ENCODE assay signal across 13 cellular contexts in the genomic region with DNA sequence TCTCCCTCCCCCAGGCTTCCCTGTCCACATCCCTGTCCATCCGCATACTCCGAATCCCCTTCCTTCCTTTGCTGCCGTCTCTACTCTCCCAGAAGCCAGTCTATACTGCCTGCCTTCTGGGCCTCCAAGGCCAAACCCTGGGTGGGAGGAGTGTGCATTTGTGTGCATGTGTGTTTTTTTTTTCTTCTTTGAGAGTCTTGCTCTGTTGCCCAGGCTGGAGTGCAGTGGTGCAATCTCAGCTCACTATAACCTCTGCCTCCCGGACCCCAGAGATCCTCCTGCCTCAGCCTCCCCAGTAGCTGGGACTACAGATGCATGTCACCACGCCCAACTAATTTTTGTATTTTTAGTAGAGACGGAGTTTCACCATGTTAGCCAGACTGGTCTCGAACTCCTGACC. TPM values are rescaled to one million over a fixed set of nuclear protein-coding genes. Genes with fewer than 3 reads are reported as not detected.
DNase-seq lines count a peak whose midpoint lies in the region; ATAC-seq and TF ChIP-seq lines count a peak whose summit lies in the region.
"Not testable (repeated sequence)": the region's sequence is repeated elsewhere in the genome, so short reads cannot be mapped to it uniquely, and the experiment has no call there.
"Had no signal": no experiment of that assay in that cellular context is flagged by ENCODE, and none has a peak within 500 bp of the region (broad histone marks: within the 10 kb centered on the region; RNA-seq: fewer than 3 reads in every experiment).

No MANE protein-coding gene starts in this region.

- not testable (repeated sequence) for TF ChIP-seq CTCF in stomach (IDR thresholded peaks at IDR 0.05)

- peak overlapping the region in 2 of 4 donors; percentile 14 to 72 for H3K4me3 Mint-ChIP-seq in CD4-positive, CD25-positive, alpha-beta regulatory T cell
- peak overlapping the region; percentile 9 for H3K4me3 Mint-ChIP-seq in activated CD4-positive, alpha-beta T cell treated with anti-CD3 and anti-CD28 coated beads for 36 hours
- peak overlapping the region; percentile 16 for H3K4me3 Mint-ChIP-seq in activated T-cell treated with anti-CD3 and anti-CD28 coated beads, Interleukin-2, amount 50 U/mL, for 24 hours
- peak overlapping the region; percentile 4 for H3K4me3 Mint-ChIP-seq in activated naive CD4-positive, alpha-beta T cell treated with anti-CD3 and anti-CD28 coated beads, Interleukin-2, amount 50 U/mL, for 24 hours
- H3K4me3 Mint-ChIP-seq in effector memory CD8-positive, alpha-beta T cell = peak overlapping the region in 1 of 2 donors; percentile 22
- H3K4me3 Mint-ChIP-seq in natural killer cell treated with Interleukin-12 subunit alpha and Interleukin-12 subunit beta and Interleukin-15 and Interleukin-18, amount 100 ng/mL, for 72 hours = peak overlapping the region; percentile 7

- H3K4me1 ChIP-seq in CD4-positive, CD25-positive, alpha-beta regulatory T cell (ENCODE audit: control insufficient read depth, insufficient read depth, low read length, poor library complexity, severe bottlenecking) = peaks cover 50% of the 10 kb centered on the region
- H3K4me1 ChIP-seq in stomach = peaks cover 8 to 31% (median 14%) of the 10 kb centered on the region in 4 donors

- H3K27ac ChIP-seq in CD4-positive, CD25-positive, alpha-beta regulatory T cell (ENCODE audit: insufficient read depth, low read length, poor library complexity, severe bottlenecking) = peak overlapping the region; percentile 5
- H3K27ac ChIP-seq in KOPT-K1 (ENCODE audit: low read depth, low read length, poor library complexity, severe bottlenecking) (peak overlapping the region; percentile 27), stomach (peak overlapping the region in 3 of 5 donors; percentile 14 to 34 (median 26))

- not testable (repeated sequence) for H3K36me3 Mint-ChIP-seq in CD4-positive, CD25-positive, alpha-beta regulatory T cell; activated naive CD4-positive, alpha-beta T cell treated with anti-CD3 and anti-CD28 coated beads, Interleukin-2, amount 50 U/mL, for 24 hours; natural killer cell treated with Interleukin-12 subunit alpha and Interleukin-12 subunit beta and Interleukin-15 and Interleukin-18, amount 100 ng/mL, for 72 hours
- peaks cover 27% of the 10 kb centered on the region for H3K36me3 Mint-ChIP-seq in activated CD4-positive, alpha-beta T cell treated with anti-CD3 and anti-CD28 coated beads for 36 hours (ENCODE audit: low read depth)
- peaks cover 33% of the 10 kb centered on the region for H3K36me3 Mint-ChIP-seq in activated T-cell treated with anti-CD3 and anti-CD28 coated beads, Interleukin-2, amount 50 U/mL, for 24 hours (ENCODE audit: low read depth)
- peaks cover 21% of the 10 kb centered on the region for H3K36me3 Mint-ChIP-seq in effector memory CD8-positive, alpha-beta T cell (ENCODE audit: insufficient read depth)

- ATAC-seq in CD4-positive, CD25-positive, alpha-beta regulatory T cell (ENCODE audit: low read depth in 2 of 2); activated CD4-positive, alpha-beta T cell treated with anti-CD3 and anti-CD28 coated beads for 36 hours; effector memory CD8-positive, alpha-beta T cell (replicated peaks); natural killer cell treated with Interleukin-12 subunit alpha and Interleukin-12 subunit beta and Interleukin-15 and Interleukin-18, amount 100 ng/mL, for 72 hours: not testable (repeated sequence)

- H3K27me3 Mint-ChIP-seq in CD4-positive, CD25-positive, alpha-beta regulatory T cell; activated CD4-positive, alpha-beta T cell treated with anti-CD3 and anti-CD28 coated beads for 36 hours; activated T-cell treated with anti-CD3 and anti-CD28 coated beads, Interleukin-2, amount 50 U/mL, for 24 hours; activated naive CD4-positive, alpha-beta T cell treated with anti-CD3 and anti-CD28 coated beads, Interleukin-2, amount 50 U/mL, for 24 hours; effector memory CD8-positive, alpha-beta T cell; natural killer cell treated with Interleukin-12 subunit alpha and Interleukin-12 subunit beta and Interleukin-15 and Interleukin-18, amount 100 ng/mL, for 72 hours: not testable (repeated sequence)

- POLR2A ChIA-PET in activated CD4-positive, alpha-beta T cell treated with anti-CD3 and anti-CD28 coated beads for 36 hours (lab: Charles Lee) = not testable (repeated sequence)

- intact Hi-C loops in activated CD4-positive, alpha-beta T cell treated with anti-CD3 and anti-CD28 coated beads for 36 hours (cut with DNase I, micrococcal nuclease); stomach (cut with DNase I; ENCODE audit: low total_unique reads): not testable (repeated sequence)

- not testable (repeated sequence) for H3K9me3 Mint-ChIP-seq in CD4-positive, CD25-positive, alpha-beta regulatory T cell; activated CD4-positive, alpha-beta T cell treated with anti-CD3 and anti-CD28 coated beads for 36 hours (ENCODE audit: low read depth); activated T-cell treated with anti-CD3 and anti-CD28 coated beads, Interleukin-2, amount 50 U/mL, for 24 hours; activated naive CD4-positive, alpha-beta T cell treated with anti-CD3 and anti-CD28 coated beads, Interleukin-2, amount 50 U/mL, for 24 hours; effector memory CD8-positive, alpha-beta T cell; natural killer cell treated with Interleukin-12 subunit alpha and Interleukin-12 subunit beta and Interleukin-15 and Interleukin-18, amount 100 ng/mL, for 72 hours

- H3K9me3 ChIP-seq in CD4-positive, CD25-positive, alpha-beta regulatory T cell (ENCODE audit: control insufficient read depth in 2 of 2, low read length in 2 of 2); KOPT-K1 (ENCODE audit: insufficient read depth, low read length, poor library complexity, severe bottlenecking); stomach: not testable (repeated sequence)

- WGBS in stomach, 5 donors = 86 to 98% (median 96%) methylated on average over 7 of the region's 7 CpGs

- H3K4me3 ChIP-seq in CD4-positive, CD25-positive, alpha-beta regulatory T cell (ENCODE audit: low read depth, low read length); stomach: not testable (repeated sequence)

- H3K4me1 Mint-ChIP-seq in CD4-positive, CD25-positive, alpha-beta regulatory T cell = peaks cover 0 to 74% (median 38%) of the 10 kb centered on the region in 4 donors
- peaks cover 78% of the 10 kb centered on the region for H3K4me1 Mint-ChIP-seq in activated CD4-positive, alpha-beta T cell treated with anti-CD3 and anti-CD28 coated beads for 36 hours
- H3K4me1 Mint-ChIP-seq in activated T-cell treated with anti-CD3 and anti-CD28 coated beads, Interleukin-2, amount 50 U/mL, for 24 hours (ENCODE audit: low read depth) = peaks cover 81% of the 10 kb centered on the region
- peaks cover 89% of the 10 kb centered on the region for H3K4me1 Mint-ChIP-seq in activated naive CD4-positive, alpha-beta T cell treated with anti-CD3 and anti-CD28 coated beads, Interleukin-2, amount 50 U/mL, for 24 hours
- H3K4me1 Mint-ChIP-seq in effector memory CD8-positive, alpha-beta T cell (ENCODE audit: low read depth in 2 of 2) = peaks cover 27 to 40% of the 10 kb centered on the region in 2 donors
- H3K4me1 Mint-ChIP-seq in natural killer cell treated with Interleukin-12 subunit alpha and Interleukin-12 subunit beta and Interleukin-15 and Interleukin-18, amount 100 ng/mL, for 72 hours (ENCODE audit: low read depth in 2 of 2) = peaks cover 25 to 34% of the 10 kb centered on the region in 2 donors

- H3K36me3 ChIP-seq in CD4-positive, CD25-positive, alpha-beta regulatory T cell (ENCODE audit: control insufficient read depth, insufficient read depth, low read length) = peaks cover 10% of the 10 kb centered on the region
- peaks cover 27% of the 10 kb centered on the region for H3K36me3 ChIP-seq in KOPT-K1 (ENCODE audit: insufficient read depth, low read length)
- H3K36me3 ChIP-seq in stomach = not testable (repeated sequence)

- H3K27me3 ChIP-seq in CD4-positive, CD25-positive, alpha-beta regulatory T cell (ENCODE audit: control insufficient read depth, insufficient read depth, low read length); stomach: not testable (repeated sequence)

- CTCF ChIA-PET in activated CD4-positive, alpha-beta T cell treated with anti-CD3 and anti-CD28 coated beads for 36 hours (lab: Charles Lee) = interaction anchor here (0.9 to 1.8 kb wide), 3 partner anchors 18 to 131 kb away, joined by 3 to 5 read pairs (median 4); no protein-coding TSS in a partner anchor

- not testable (repeated sequence) for TF ChIP-seq POLR2A in stomach (IDR thresholded peaks at IDR 0.05)

- not testable (repeated sequence) for DNase-seq in CD4-positive, CD25-positive, alpha-beta regulatory T cell; activated CD4-positive, alpha-beta T cell treated with anti-CD3 and anti-CD28 coated beads for 36 hours; activated T-cell treated with anti-CD3 and anti-CD28 coated beads, Interleukin-2, amount 50 U/mL, for 24 hours; effector memory CD8-positive, alpha-beta T cell; natural killer cell treated with Interleukin-12 subunit alpha and Interleukin-12 subunit beta and Interleukin-15 and Interleukin-18, amount 100 ng/mL, for 72 hours (ENCODE audit: low spot score); stomach

- H3K27ac Mint-ChIP-seq in CD4-positive, CD25-positive, alpha-beta regulatory T cell = peak overlapping the region; percentile 3 to 91 (median 83)
- peak overlapping the region; percentile 87 for H3K27ac Mint-ChIP-seq in activated CD4-positive, alpha-beta T cell treated with anti-CD3 and anti-CD28 coated beads for 36 hours
- H3K27ac Mint-ChIP-seq in activated T-cell treated with anti-CD3 and anti-CD28 coated beads, Interleukin-2, amount 50 U/mL, for 24 hours = peak overlapping the region; percentile 83
- peak overlapping the region; percentile 74 for H3K27ac Mint-ChIP-seq in activated naive CD4-positive, alpha-beta T cell treated with anti-CD3 and anti-CD28 coated beads, Interleukin-2, amount 50 U/mL, for 24 hours
- peak overlapping the region; percentile 49 to 65 for H3K27ac Mint-ChIP-seq in effector memory CD8-positive, alpha-beta T cell
- peak overlapping the region in 1 of 2 donors; percentile 81 for H3K27ac Mint-ChIP-seq in natural killer cell treated with Interleukin-12 subunit alpha and Interleukin-12 subunit beta and Interleukin-15 and Interleukin-18, amount 100 ng/mL, for 72 hours

- TF ChIP-seq EP300 in stomach (IDR thresholded peaks at IDR 0.05) = not testable (repeated sequence)

RNA-seq across cellular contexts. Expression of gene SPATA32, which starts 8.7 kb away (rescaled TPM):
- total RNA-seq in CD4-positive, CD25-positive, alpha-beta regulatory T cell = 0.20 TPM
- polyA plus RNA-seq in CD4-positive, CD25-positive, alpha-beta regulatory T cell = under 1 TPM in 2 of 4 donors, not detected in 2; 0.36 to 0.60 TPM
- under 1 TPM; 0.21 to 0.25 TPM for total RNA-seq in activated CD4-positive, alpha-beta T cell treated with anti-CD3 and anti-CD28 coated beads for 36 hours
- total RNA-seq in natural killer cell treated with Interleukin-12 subunit alpha and Interleukin-12 subunit beta and Interleukin-15 and Interleukin-18, amount 100 ng/mL, for 72 hours = under 1 TPM; 0.62 to 0.81 TPM
- not detected for total RNA-seq in stomach
- not detected for polyA plus RNA-seq in stomach
- total RNA-seq: A172, PC-3, Right ventricle myocardium inferior, RPMI7951 had no signal
- polyA plus RNA-seq: AG04450 had no signal

RNA-seq across cellular contexts. Expression of gene FMNL1, which starts 31.6 kb away (rescaled TPM):
- total RNA-seq in CD4-positive, CD25-positive, alpha-beta regulatory T cell = 575 TPM
- polyA plus RNA-seq in CD4-positive, CD25-positive, alpha-beta regulatory T cell = 10 to 100 TPM; 22.8 to 28.5 (median 24.7) TPM
- 100 to 1,000 TPM; 268 to 295 TPM for total RNA-seq in activated CD4-positive, alpha-beta T cell treated with anti-CD3 and anti-CD28 coated beads for 36 hours
- 100 to 1,000 TPM; 280 to 380 TPM for total RNA-seq in natural killer cell treated with Interleukin-12 subunit alpha and Interleukin-12 subunit beta and Interleukin-15 and Interleukin-18, amount 100 ng/mL, for 72 hours
- total RNA-seq in stomach = 10 to 100 TPM in 3 of 5 donors, 1 to 10 TPM in 2; 8.1 to 34.5 (median 16.5) TPM
- 10 to 100 TPM in 1 of 3 donors, 1 to 10 TPM in 2; 4.5 to 10.1 (median 8.2) TPM for polyA plus RNA-seq in stomach

Comparison
In these comparisons a context has a peak if more than half of its experiments do, and no peak if none do; other contexts are left out.
1. RNA of gene FMNL1, which starts 31.6 kb away (total RNA-seq): 575 TPM in CD4-positive, CD25-positive, alpha-beta regulatory T cell (single experiment), 280 to 380 TPM in natural killer cell treated with Interleukin-12 subunit alpha and Interleukin-12 subunit beta and Interleukin-15 and Interleukin-18, amount 100 ng/mL, for 72 hours and 268 to 295 TPM in activated CD4-positive, alpha-beta T cell treated with anti-CD3 and anti-CD28 coated beads for 36 hours; 8.1 to 34.5 TPM in stomach; every median in the first group is over 4 times any median in the second.
2. Peak in every context shown above with its lines, with median percentiles within 50 percentile points of each other: H3K27ac ChIP-seq.